In genomic region chr5:93632327-93632726, GRCh38 we compare ENCODE assay signal across 21 cellular contexts.
"Had no signal": no experiment of that assay in that cellular context is flagged by ENCODE, and none has a peak within 500 bp of the region (broad histone marks: within the 10 kb centered on the region; RNA-seq: fewer than 3 reads in every experiment).

No MANE protein-coding gene starts in this region.

- ATAC-seq: activated naive CD4-positive, alpha-beta T cell treated with anti-CD3 and anti-CD28 coated beads, Interleukin-2, amount 50 U/mL, for 72 hours; activated naive CD8-positive, alpha-beta T cell treated with anti-CD3 and anti-CD28 coated beads, Interleukin-2, amount 50 U/mL, for 24 hours; activated T-cell treated with anti-CD3 and anti-CD28 coated beads, Interleukin-2, amount 50 U/mL, for 4 hours had no signal

- H3K27ac ChIP-seq: KMS-11 had no signal

- DNase-seq: activated B cell treated with CpG ODN at 0.5 μM for 24 hours; activated CD4-positive, alpha-beta memory T cell treated with anti-CD3 and anti-CD28 coated beads for 36 hours; activated CD4-positive, alpha-beta T cell treated with anti-CD3 and anti-CD28 coated beads, Interleukin-2, amount 10 ng/mL, durations not matched to agents 7 days and 5 days; activated CD8-positive, alpha-beta memory T cell treated with anti-CD3 and anti-CD28 coated beads for 24 hours; activated effector memory CD4-positive, alpha-beta T cell treated with anti-CD3 and anti-CD28 coated beads, Interleukin-2, amount 50 U/mL, for 16 hours; activated naive CD4-positive, alpha-beta T cell treated with Interleukin-2 at 50 U/mL for 16 hours; activated naive CD8-positive, alpha-beta T cell treated with anti-CD3 and anti-CD28 coated beads, Interleukin-2, amount 50 U/mL, for 24 hours; activated T-cell treated with anti-CD3 and anti-CD28 coated beads, Interleukin-2, amount 50 U/mL, for 4 hours; amygdala; NCI-H1092; NCI-H1417 treated with DMSO at 0.1 percent for 48 hours; NCI-H1694; NCI-H2029 treated with DMSO at 0.1 percent for 48 hours; NCI-H345; NCI-H510A treated with DMSO at 0.1 percent for 48 hours; NCI-H69; NK-92 treated with Interleukin-12 subunit alpha and Interleukin-12 subunit beta, amount 100 ng/mL, for 24 hours; SHP77; T1000 had no signal
